In the genomic region with DNA sequence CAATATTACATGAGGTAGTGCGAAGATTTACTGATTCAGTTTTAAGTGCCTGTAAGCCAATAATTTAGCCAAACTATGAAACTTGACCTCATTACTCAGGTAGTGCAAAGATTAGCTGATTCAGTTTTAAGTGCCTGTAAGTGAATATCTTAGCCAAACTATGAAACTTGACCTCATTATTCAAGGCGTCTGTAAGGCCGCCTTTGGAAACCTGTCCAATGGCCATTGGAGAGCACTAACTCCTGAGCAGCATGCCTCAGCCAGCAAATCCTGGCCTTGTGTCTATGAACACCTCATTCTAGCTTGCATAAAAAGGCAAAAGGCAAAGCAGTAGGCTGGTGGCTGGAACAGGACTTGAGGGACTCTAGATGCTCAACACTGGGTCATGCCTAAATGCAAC, we compare ENCODE assay signal across 23 cellular contexts.
"Had no signal": no experiment of that assay in that cellular context is flagged by ENCODE, and none has a peak within 500 bp of the region (broad histone marks: within the 10 kb centered on the region; RNA-seq: fewer than 3 reads in every experiment).

No MANE protein-coding gene starts in this region.

- H3K36me3 ChIP-seq: MG63 had no signal

- H3K4me2 ChIP-seq: SK-N-SH had no signal

- ATAC-seq: HepG2, Panc1, PC-3 had no signal

- H3K9ac ChIP-seq: SK-N-SH had no signal

- DNase-seq: IMR-90, KG1, MG63, NCI-H1092, NCI-H1105 treated with DMSO at 0.1 percent for 48 hours, NCI-H1417 treated with DMSO at 0.1 percent for 48 hours, NCI-H146, NCI-H1694 treated with DMSO at 0.1 percent for 48 hours, NCI-H1930, NCI-H2081, NCI-H2171, NCI-H345, NCI-H446 treated with DMSO at 0.1 percent for 48 hours, NCI-H510A treated with DMSO at 0.1 percent for 48 hours, NCI-H69, NCI-H774, PC-3, SHP77, SK-N-SH, SW 1271 had no signal

- H3K9me3 ChIP-seq: MG63, SK-N-SH had no signal

- H3K4me3 ChIP-seq: MG63 had no signal

- H3K27ac ChIP-seq: RWPE1 had no signal

- H3K27me3 ChIP-seq: MG63 had no signal
